ENCODE assay signal across 1 cellular context in genomic region chr16:85812811-85813700, GRCh38.
A peak's percentile ranks its signal among the peaks of the same experiment; 100 is the strongest.
TF ChIP-seq lines count a peak whose summit lies in the region.

No MANE protein-coding gene starts in this region.

TF ChIP-seq in HepG2, 621 proteins besides CTCF, POLR2A, EP300 and RAD21:
- no peak for TF ChIP-seq ZFP62 (CRISPR knock-in tag; IDR thresholded peaks at IDR 0.05)
- TF ChIP-seq CEBPB (IDR thresholded peaks at IDR 0.05; ENCODE audit: borderline replicate concordance, low read depth, low read length): 0 out of 2 replicates have a peak, but pooled peaks have one; percentile 5
- TF ChIP-seq FOXA1 (IDR thresholded peaks at IDR 0.05): no peak
- TF ChIP-seq FOXA1 (CRISPR knock-in tag; IDR thresholded peaks at IDR 0.05): no peak
- TF ChIP-seq ZNF256 (CRISPR knock-in tag; conservative IDR thresholded peaks at IDR 0.05): no peak
- no peak for TF ChIP-seq HOXA3 (CRISPR knock-in tag; IDR thresholded peaks at IDR 0.05)
- no peak for TF ChIP-seq CHD4 (IDR thresholded peaks at IDR 0.05; ENCODE audit: borderline replicate concordance, low read length)
- TF ChIP-seq SNAI1 (CRISPR knock-in tag; IDR thresholded peaks at IDR 0.05; ENCODE audit: borderline replicate concordance): no peak
